In the genomic region with DNA sequence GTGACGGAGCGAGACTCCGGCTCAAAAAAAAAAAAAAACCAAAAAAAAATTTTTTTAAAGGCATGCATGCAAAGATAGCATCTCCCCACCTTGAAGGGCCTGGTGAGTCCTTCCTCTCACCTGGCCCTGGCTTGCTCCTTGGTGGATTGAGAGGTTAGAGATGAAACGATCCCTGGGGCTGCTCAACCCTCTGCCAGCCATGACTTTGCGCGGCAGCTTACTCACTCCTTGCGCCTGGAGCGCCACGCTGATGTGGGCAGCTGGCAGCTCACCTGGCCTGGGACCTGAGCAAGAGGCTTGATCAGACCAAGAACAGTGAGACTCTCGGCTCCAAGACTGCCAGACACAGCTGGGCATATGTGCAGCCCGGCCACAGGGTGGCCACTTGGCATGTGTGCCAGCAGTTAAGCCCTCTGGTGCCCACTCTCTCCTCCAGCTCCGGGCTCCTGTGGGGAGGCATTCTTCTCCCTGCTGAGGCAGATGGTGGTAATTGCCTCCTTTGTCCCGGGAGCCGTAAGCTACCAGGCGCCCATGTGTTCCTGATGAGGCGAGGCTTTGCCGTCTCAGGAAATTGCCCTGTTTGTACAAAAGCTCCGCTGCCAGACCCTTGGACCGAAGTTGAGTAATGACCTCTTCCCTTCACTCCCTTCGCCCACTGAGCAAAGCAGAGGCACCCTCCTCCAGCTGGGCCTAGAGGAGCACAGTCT, we compare ENCODE assay signal across 13 cellular contexts. TPM values are rescaled to one million over a fixed set of nuclear protein-coding genes. Genes with fewer than 3 reads are reported as not detected.
A peak's percentile ranks its signal among the peaks of the same experiment; 100 is the strongest.
DNase-seq lines count a peak whose midpoint lies in the region; ATAC-seq and TF ChIP-seq lines count a peak whose summit lies in the region.
"Had no signal": no experiment of that assay in that cellular context is flagged by ENCODE, and none has a peak within 500 bp of the region (broad histone marks: within the 10 kb centered on the region; RNA-seq: fewer than 3 reads in every experiment).

No MANE protein-coding gene starts in this region.

- no peak overlapping the region for H3K9ac ChIP-seq in mammary epithelial cell (ENCODE audit: insufficient read depth, low read length)

- no peak overlapping the region for H3K27ac ChIP-seq in mammary epithelial cell (ENCODE audit: insufficient read depth, low read depth, low read length)
- H3K27ac ChIP-seq in testis = no peak overlapping the region
- H3K27ac ChIP-seq: dorsolateral prefrontal cortex, prostate gland, thoracic aorta had no signal

- no peaks in the 10 kb centered on the region for H3K27me3 Mint-ChIP-seq in MCF 10A (ENCODE audit: insufficient read depth, unreplicated experiment)
- H3K27me3 Mint-ChIP-seq: T-cell had no signal

- no peaks in the 10 kb centered on the region for H4K20me1 ChIP-seq in mammary epithelial cell (ENCODE audit: insufficient read depth, low read length)

- in situ Hi-C loops in mammary epithelial cell (cut with MboI; ENCODE audit: low sequenced_read_pairs in 2 of 2) (no loop called here), KBM-7 (cut with MboI; ENCODE audit: low pct_unique_long_range_greater_than_20kb, low sequenced_read_pairs) (no loop called here)

- H3K79me2 ChIP-seq in mammary epithelial cell (ENCODE audit: insufficient read depth, low read length) = no peaks in the 10 kb centered on the region

- POLR2A ChIA-PET in MCF 10A (lab: Yijun Ruan, JAX) = interaction anchor here (0.9 to 1.1 kb wide), 3 partner anchors 13 to 127 kb away, joined by 3 to 4 read pairs (median 3); partner anchors contain the start of gene MRPL38

- DNase-seq in mammary epithelial cell (peak; percentile 14), MCF 10A (ENCODE audit: unreplicated experiment) (no peak), SW480 (ENCODE audit: low spot score) (peak; percentile 25), testis (no peak), KBM-7 (no peak)
- DNase-seq: dorsolateral prefrontal cortex, NCI-H82, T-cell had no signal

- H3K4me3 ChIP-seq in mammary epithelial cell (replicated peaks in 1 of 3; ENCODE audit: insufficient read depth in 1 of 3, low read depth in 2 of 3, low read length in 3 of 3) (no peak overlapping the region), testis (no peak overlapping the region)
- H3K4me3 ChIP-seq: dorsolateral prefrontal cortex, prostate gland, thoracic aorta had no signal

- H3K4me1 Mint-ChIP-seq in MCF 10A (ENCODE audit: insufficient read depth, unreplicated experiment) = no peaks in the 10 kb centered on the region

- peak in 1 of 2 donors; percentile 34 for TF ChIP-seq CTCF in mammary epithelial cell (conservative IDR thresholded peaks at IDR 0.05 in 1 of 2, IDR thresholded peaks at IDR 0.05 in 1 of 2; ENCODE audit: extremely low read depth in 1 of 2, insufficient read depth in 1 of 2, low read depth in 1 of 2, low read length in 2 of 2)
- TF ChIP-seq CTCF in MCF 10A (IDR thresholded peaks at IDR 0.05; ENCODE audit: unreplicated experiment) = no peak
- TF ChIP-seq CTCF in testis (IDR thresholded peaks at IDR 0.05) = peak in 2 of 3 experiments; percentile 2 to 29

- no peaks in the 10 kb centered on the region for H3K36me3 Mint-ChIP-seq in MCF 10A (ENCODE audit: insufficient read depth, unreplicated experiment)
- H3K36me3 Mint-ChIP-seq: T-cell had no signal

- H3K4me1 ChIP-seq in mammary epithelial cell (ENCODE audit: insufficient read depth, low read length) (peaks cover 4% of the 10 kb centered on the region), testis (peaks cover 21% of the 10 kb centered on the region)
- H3K4me1 ChIP-seq: prostate gland had no signal

- no TSS peak for BruUV-seq in mammary epithelial cell (replicated peaks; lab: Mats Ljungman, UMichigan)
- BruUV-seq in MCF 10A (replicated peaks; lab: Mats Ljungman, UMichigan) = no TSS peak

- H3K36me3 ChIP-seq in mammary epithelial cell (ENCODE audit: insufficient read depth, low read length) = no peaks in the 10 kb centered on the region
- H3K36me3 ChIP-seq in testis (ENCODE audit: low read depth, missing control alignments) = no peaks in the 10 kb centered on the region
- H3K36me3 ChIP-seq: prostate gland, thoracic aorta had no signal

- no peaks in the 10 kb centered on the region for H3K27me3 ChIP-seq in mammary epithelial cell (ENCODE audit: insufficient read depth, low read length)
- no peaks in the 10 kb centered on the region for H3K27me3 ChIP-seq in testis
- H3K27me3 ChIP-seq: dorsolateral prefrontal cortex had no signal

- no peaks in the 10 kb centered on the region for H3K9me3 Mint-ChIP-seq in MCF 10A (ENCODE audit: unreplicated experiment)
- H3K9me3 Mint-ChIP-seq: T-cell had no signal

- WGBS in mammary epithelial cell (ENCODE audit: low coverage, missing lambda C conversion rate) = 44% methylated on average over 18 of the region's 20 CpGs
- 86 to 88% methylated on average over 13 to 20 of the region's 20 CpGs for WGBS in testis, 2 donors

- TF ChIP-seq POLR2A in testis (IDR thresholded peaks at IDR 0.05) = no peak

- intact Hi-C loops in mammary epithelial cell (cut with micrococcal nuclease) = no loop called here
- intact Hi-C loops in MCF 10A (cut with micrococcal nuclease) = no loop called here
- intact Hi-C loops in testis (cut with DNase I; ENCODE audit: low total_unique reads) = no loop called here

- no peak for ATAC-seq in activated CD4-positive, CD25-positive, alpha-beta regulatory T cell treated with anti-CD3 and anti-CD28 coated beads, Interleukin-2, amount 50 U/mL, for 24 hours
- ATAC-seq: T-cell had no signal

- CTCF ChIA-PET in mammary epithelial cell (lab: Charles Lee; ENCODE audit: low non-redundant PET) (interaction anchor here (0.7 kb wide), 1 partner anchor 11 kb away, joined by 3 read pairs; no protein-coding TSS in a partner anchor), MCF 10A (lab: Yijun Ruan, JAX) (interaction anchor here (0.7 to 1.2 kb wide), 4 partner anchors 15 to 324 kb away, joined by 3 to 5 read pairs (median 3); no protein-coding TSS in a partner anchor)

- no peak overlapping the region for H3K4me2 ChIP-seq in mammary epithelial cell (ENCODE audit: insufficient read depth, low read depth, low read length)

- no peaks in the 10 kb centered on the region for H3K9me3 ChIP-seq in mammary epithelial cell (replicated peaks; ENCODE audit: insufficient read depth, low read length)
- no peaks in the 10 kb centered on the region for H3K9me3 ChIP-seq in testis
- H3K9me3 ChIP-seq: prostate gland, thoracic aorta had no signal

- H3K4me3 Mint-ChIP-seq in MCF 10A (ENCODE audit: unreplicated experiment) = no peak overlapping the region
- H3K4me3 Mint-ChIP-seq: T-cell had no signal

- dilution Hi-C loops in mammary epithelial cell (cut with HindIII; ENCODE audit: low sequenced_read_pairs) = no loop called here

- no peak overlapping the region for H3K27ac Mint-ChIP-seq in MCF 10A (ENCODE audit: low read depth, unreplicated experiment)
- H3K27ac Mint-ChIP-seq: T-cell had no signal

- no peak overlapping the region for H2AFZ ChIP-seq in mammary epithelial cell (ENCODE audit: low read depth, low read length)

RNA-seq across cellular contexts. Expression of gene EVPL, which starts 5.1 kb away (rescaled TPM):
- total RNA-seq in mammary epithelial cell (1 to 10 TPM; 1.0 to 6.2 TPM), MCF 10A (2022) (7.7 and 8.1 TPM in 2 replicates), testis (1 to 10 TPM; 2.7 to 3.5 TPM)
- polyA plus RNA-seq in mammary epithelial cell (0.46 TPM), testis (ENCODE audit: insufficient read depth, low read depth, low replicate concordance) (1.2 TPM)
- polyA minus RNA-seq in mammary epithelial cell = 0.57 TPM
- total RNA-seq: lung microvascular endothelial cell had no signal

RNA-seq across cellular contexts. Expression of gene CDK3, which starts 31.6 kb away (rescaled TPM):
- total RNA-seq in mammary epithelial cell (1 to 10 TPM; 1.0 to 3.8 TPM), MCF 10A (2022) (5.3 and 5.7 TPM in 2 replicates), testis (10 to 100 TPM; 16.9 to 17.1 TPM)
- polyA plus RNA-seq in mammary epithelial cell (2.7 TPM), testis (ENCODE audit: insufficient read depth, low read depth, low replicate concordance) (15.0 TPM)
- not detected for polyA minus RNA-seq in mammary epithelial cell

RNA-seq across cellular contexts. Expression of gene SRP68, which starts 40.1 kb away (rescaled TPM):
- total RNA-seq in mammary epithelial cell = 100 to 1,000 TPM in 1 of 2 donors, 10 to 100 TPM in 1; 24.5 to 102 TPM
- 63.7 TPM for polyA plus RNA-seq in mammary epithelial cell
- polyA minus RNA-seq in mammary epithelial cell = 88.5 TPM
- 80.8 and 106 TPM in 2 replicates for total RNA-seq in MCF 10A (2022)
- 10 to 100 TPM; 49.2 to 53.4 TPM for total RNA-seq in testis
- polyA plus RNA-seq in testis (ENCODE audit: insufficient read depth, low read depth, low replicate concordance) = 79.6 TPM

RNA-seq across cellular contexts. Expression of gene GALR2, which starts 42.4 kb away (rescaled TPM):
- total RNA-seq in mammary epithelial cell (not detected), MCF 10A (2022) (0.37 TPM in 1 of 2 replicates, not detected in the other), testis (1 to 10 TPM in 1 of 2 donors, under 1 TPM in 1; 0.31 to 1.6 TPM)
- polyA plus RNA-seq in mammary epithelial cell (0.15 TPM), testis (ENCODE audit: insufficient read depth, low read depth, low replicate concordance) (0.47 TPM)
- polyA minus RNA-seq in mammary epithelial cell = not detected
- total RNA-seq: glomerular endothelial cell had no signal

RNA-seq across cellular contexts. Expression of gene ZACN, which starts 46.8 kb away (rescaled TPM):
- total RNA-seq in mammary epithelial cell = not detected
- not detected for polyA plus RNA-seq in mammary epithelial cell
- polyA minus RNA-seq in mammary epithelial cell = not detected
- not detected in 2 replicates for total RNA-seq in MCF 10A (2022)
- total RNA-seq in testis = under 1 TPM in 1 of 2 donors, not detected in 1; 0.31 TPM
- 0.13 TPM for polyA plus RNA-seq in testis (ENCODE audit: insufficient read depth, low read depth, low replicate concordance)
- total RNA-seq: glomerular endothelial cell, lung microvascular endothelial cell, prostate gland, thoracic aorta had no signal

Comparison
In these comparisons a context has a peak if more than half of its experiments do, and no peak if none do; other contexts are left out.
1. DNase-seq: peak in mammary epithelial cell (single experiment) and SW480 (single experiment); none in MCF 10A (single experiment), testis (single experiment) and KBM-7 (single experiment).